Comparison of ENCODE assay signal across 24 cellular contexts in genomic region chr2:241592126-241592845, GRCh38. TPM values are rescaled to one million over a fixed set of nuclear protein-coding genes. Genes with fewer than 3 reads are reported as not detected.
"Had no signal": no experiment of that assay in that cellular context is flagged by ENCODE, and none has a peak within 500 bp of the region (broad histone marks: within the 10 kb centered on the region; RNA-seq: fewer than 3 reads in every experiment).

No MANE protein-coding gene starts in this region.

- H3K4me1 ChIP-seq: esophagus muscularis mucosa, left lung, thyroid gland had no signal

- H3K4me2 ChIP-seq: hepatocyte had no signal

- DNase-seq: activated CD4-positive, alpha-beta memory T cell treated with anti-CD3 and anti-CD28 coated beads, Interleukin-2, amount 10 ng/mL, durations not matched to agents 7 days and 5 days; activated CD4-positive, alpha-beta T cell treated with anti-CD3 and anti-CD28 coated beads, Interleukin-2, amount 10 ng/mL, durations not matched to agents 24 days and 14 days; activated effector memory CD4-positive, alpha-beta T cell treated with Interleukin-2 at 50 U/mL for 16 hours; activated naive CD4-positive, alpha-beta T cell treated with anti-CD3 and anti-CD28 coated beads, Interleukin-2, amount 50 U/mL, for 16 hours; activated T-cell treated with anti-CD3 and anti-CD28 coated beads, Interleukin-2, amount 50 U/mL, for 72 hours; anterior cingulate cortex; caudate nucleus; effector memory CD4-positive, alpha-beta T cell; glutamatergic neuron; immature natural killer cell; left lung; midbrain; occipital lobe; retina; stimulated activated CD4-positive, alpha-beta T cell treated with anti-CD3 and anti-CD28 coated beads, Interleukin-12 subunit alpha, Interleukin-12 subunit beta, amount 100 ng/mL, for 4 hours; substantia nigra; SW 1271; T-helper 17 cell; thyroid gland had no signal

- H3K4me3 Mint-ChIP-seq: activated CD4-positive, alpha-beta memory T cell treated with anti-CD3 and anti-CD28 coated beads, Interleukin-2, amount 10 ng/mL, durations not matched to agents 7 days and 5 days; activated CD4-positive, alpha-beta T cell treated with anti-CD3 and anti-CD28 coated beads, Interleukin-2, amount 10 ng/mL, durations not matched to agents 24 days and 14 days; activated T-cell treated with anti-CD3 and anti-CD28 coated beads, Interleukin-2, amount 50 U/mL, for 72 hours; brain; immature natural killer cell; nephron; stimulated activated naive CD8-positive, alpha-beta T cell treated with anti-CD3 and anti-CD28 coated beads, Interleukin-15, Interleukin-2, amounts not matched to agents 100 ng/mL and 50 ng/mL, for 24 hours; T-helper 17 cell had no signal

- H3K27me3 ChIP-seq: esophagus muscularis mucosa, hepatocyte, left lung, thyroid gland had no signal

- H3K27ac Mint-ChIP-seq: activated CD4-positive, alpha-beta memory T cell treated with anti-CD3 and anti-CD28 coated beads, Interleukin-2, amount 10 ng/mL, durations not matched to agents 7 days and 5 days; activated CD4-positive, alpha-beta T cell treated with anti-CD3 and anti-CD28 coated beads, Interleukin-2, amount 10 ng/mL, durations not matched to agents 24 days and 14 days; activated T-cell treated with anti-CD3 and anti-CD28 coated beads, Interleukin-2, amount 50 U/mL, for 72 hours; brain; immature natural killer cell; nephron; stimulated activated naive CD8-positive, alpha-beta T cell treated with anti-CD3 and anti-CD28 coated beads, Interleukin-15, Interleukin-2, amounts not matched to agents 100 ng/mL and 50 ng/mL, for 24 hours; T-helper 17 cell had no signal

- H3K79me2 ChIP-seq: hepatocyte had no signal

- H3K4me1 Mint-ChIP-seq: activated CD4-positive, alpha-beta memory T cell treated with anti-CD3 and anti-CD28 coated beads, Interleukin-2, amount 10 ng/mL, durations not matched to agents 7 days and 5 days; activated CD4-positive, alpha-beta T cell treated with anti-CD3 and anti-CD28 coated beads, Interleukin-2, amount 10 ng/mL, durations not matched to agents 24 days and 14 days; brain; immature natural killer cell; nephron; T-helper 17 cell had no signal

- H3K9me3 Mint-ChIP-seq: activated CD4-positive, alpha-beta T cell treated with anti-CD3 and anti-CD28 coated beads, Interleukin-2, amount 10 ng/mL, durations not matched to agents 24 days and 14 days; nephron had no signal

- H3K4me3 ChIP-seq: esophagus muscularis mucosa, hepatocyte, left lung, thyroid gland had no signal

- H3K27ac ChIP-seq: esophagus muscularis mucosa, hepatocyte, left lung, thyroid gland had no signal

- H3K27me3 Mint-ChIP-seq: activated CD4-positive, alpha-beta memory T cell treated with anti-CD3 and anti-CD28 coated beads, Interleukin-2, amount 10 ng/mL, durations not matched to agents 7 days and 5 days; activated CD4-positive, alpha-beta T cell treated with anti-CD3 and anti-CD28 coated beads, Interleukin-2, amount 10 ng/mL, durations not matched to agents 24 days and 14 days; stimulated activated naive CD8-positive, alpha-beta T cell treated with anti-CD3 and anti-CD28 coated beads, Interleukin-15, Interleukin-2, amounts not matched to agents 100 ng/mL and 50 ng/mL, for 24 hours; T-helper 17 cell had no signal

- H2AFZ ChIP-seq: hepatocyte had no signal

RNA-seq across cellular contexts. Expression of gene BOK, which starts 33.7 kb away (rescaled TPM):
- total RNA-seq: T-helper 17 cell had no signal
